32 cellular contexts compared by ENCODE assay signal in genomic region chr4:124883642-124884041, GRCh38.
DNase-seq lines count a peak whose midpoint lies in the region; ATAC-seq, FAIRE-seq and TF ChIP-seq lines count a peak whose summit lies in the region.
"Had no signal": no experiment of that assay in that cellular context is flagged by ENCODE, and none has a peak within 500 bp of the region (broad histone marks: within the 10 kb centered on the region; RNA-seq: fewer than 3 reads in every experiment).

No MANE protein-coding gene starts in this region.

- H3K9me3 ChIP-seq in GM23248 (ENCODE audit: low read depth): no peaks in the 10 kb centered on the region
- H3K9me3 ChIP-seq: SJSA1 had no signal

- H3F3A ChIP-seq in GM23248 (ENCODE audit: insufficient read depth): no peaks in the 10 kb centered on the region

- FAIRE-seq in bronchial epithelial cell (lab: Jason Lieb, UNC) (no peak), GM12891 (lab: Jason Lieb, UNC) (no peak)
- FAIRE-seq: frontal cortex, GM19239, K562 had no signal

- H3K27me3 ChIP-seq in GM23248 (replicated peaks; ENCODE audit: insufficient read depth): no peaks in the 10 kb centered on the region
- no peaks in the 10 kb centered on the region for H3K27me3 ChIP-seq in bronchial epithelial cell (ENCODE audit: control insufficient read depth, insufficient read depth, low read length)
- H3K27me3 ChIP-seq: left lung, SJSA1 had no signal

- H3K9me2 ChIP-seq in GM23248 (ENCODE audit: insufficient read depth): no peaks in the 10 kb centered on the region; the same call in 1 of the 2 replicates

- H3K36me3 ChIP-seq in GM23248 (ENCODE audit: low read depth) (no peaks in the 10 kb centered on the region), bronchial epithelial cell (ENCODE audit: control insufficient read depth, insufficient read depth, low read length) (no peaks in the 10 kb centered on the region)
- H3K36me3 ChIP-seq: left lung, SJSA1 had no signal

- WGBS in GM23248 (ENCODE audit: low coverage in 1 of 2, low lambda C conversion rate in 2 of 2, missing lambda C conversion rate in 2 of 2), 2 experiments: 89 to 96% methylated on average over 4 of the region's 4 CpGs

- no peak for ATAC-seq in HG03342 (IDR thresholded peaks at IDR 0.05; ENCODE audit: unreplicated experiment)
- ATAC-seq: activated CD4-positive, CD25-positive, alpha-beta regulatory T cell treated with anti-CD3 and anti-CD28 coated beads, Interleukin-2, amount 50 U/mL, for 24 hours; K562; left lung; naive thymus-derived CD4-positive, alpha-beta T cell had no signal

- no peaks in the 10 kb centered on the region for H4K20me1 ChIP-seq in GM23248 (ENCODE audit: insufficient read depth)

- no peak overlapping the region for H3K9ac ChIP-seq in GM23248

- H2AFZ ChIP-seq in GM23248: no peak overlapping the region

- DNase-seq in GM23248: peak; percentile 23
- peak; percentile 36 for DNase-seq in bronchial epithelial cell (ENCODE audit: low read depth)
- peak; percentile 53 for DNase-seq in fibroblast of the aortic adventitia (ENCODE audit: low read depth)
- DNase-seq in renal cortical epithelial cell (ENCODE audit: low read depth): peak; percentile 30
- no peak for DNase-seq in NCI-H446 (lab: John Stamatoyannopoulos, UW)
- DNase-seq in GM12891 (ENCODE audit: insufficient read length, low spot score): no peak
- DNase-seq in SKM-1 (lab: John Stamatoyannopoulos, UW; ENCODE audit: unreplicated experiment): no peak
- DNase-seq: activated CD4-positive, alpha-beta T cell treated with anti-CD3 and anti-CD28 coated beads, Interleukin-2, amount 50 U/mL, for 48 hours; activated naive CD4-positive, alpha-beta T cell treated with anti-CD3 and anti-CD28 coated beads, Interleukin-2, amount 50 U/mL, for 16 hours; C1 segment of cervical spinal cord; cerebellar nuclear complex; COR-L47; DMS53; GDM1; H7; hippocampal formation; immature natural killer cell; left lung; naive thymus-derived CD4-positive, alpha-beta T cell; NCI-H1092 treated with DMSO at 0.1 percent for 48 hours; NCI-H1930; NCI-H2227 treated with DMSO at 0.1 percent for 48 hours; NCI-H748 treated with DMSO at 0.1 percent for 48 hours; RPMI8226; stimulated activated CD4-positive, alpha-beta T cell treated with anti-CD3 and anti-CD28 coated beads, Interleukin-2, amount 100 ng/mL, for 24 hours; T-helper 1 cell had no signal

- in situ Hi-C loops in GM23248 (cut with MboI): no loop called here

- H3K4me3 ChIP-seq in GM23248 (no peak overlapping the region), bronchial epithelial cell (ENCODE audit: low read depth, low read length) (no peak overlapping the region), fibroblast of the aortic adventitia (ENCODE audit: low read depth, low read length) (no peak overlapping the region)
- H3K4me3 ChIP-seq: K562, left lung, SJSA1 had no signal

- no peak overlapping the region for H3K27ac ChIP-seq in GM23248
- H3K27ac ChIP-seq: left lung, SJSA1 had no signal

- TF ChIP-seq CTCF in bronchial epithelial cell (IDR thresholded peaks at IDR 0.05; ENCODE audit: insufficient read depth, low read length, severe bottlenecking) (no peak), fibroblast of the aortic adventitia (IDR thresholded peaks at IDR 0.05; ENCODE audit: insufficient read depth, low read length) (no peak)

- TF ChIP-seq POLR2A in GM12891 (IDR thresholded peaks at IDR 0.05; ENCODE audit: low read depth, low read length): no peak

- H3K4me2 ChIP-seq in GM23248 (ENCODE audit: unreplicated experiment): no peak overlapping the region

- H3K79me2 ChIP-seq in GM23248 (ENCODE audit: insufficient read depth): no peaks in the 10 kb centered on the region

- no peaks in the 10 kb centered on the region for H3K4me1 ChIP-seq in GM23248 (ENCODE audit: insufficient read depth)
- H3K4me1 ChIP-seq: left lung, SJSA1 had no signal

TF ChIP-seq in GM12891, 5 proteins besides CTCF, POLR2A, EP300 and RAD21:
- TF ChIP-seq PAX5 (IDR thresholded peaks at IDR 0.05; ENCODE audit: insufficient read depth, low read length, severe bottlenecking) (no peak), POLR2AphosphoS5 (IDR thresholded peaks at IDR 0.05; ENCODE audit: low read depth, low read length) (no peak), SPI1 (IDR thresholded peaks at IDR 0.05; ENCODE audit: low read depth, low read length) (no peak), POU2F2 (IDR thresholded peaks at IDR 0.05; ENCODE audit: low read depth, low read length) (no peak), TAF1 (IDR thresholded peaks at IDR 0.05; ENCODE audit: low read depth, low read length) (no peak)

Comparison
In these comparisons a context has a peak if more than half of its experiments do, and no peak if none do; other contexts are left out.
1. DNase-seq: peak in GM23248 (single experiment), bronchial epithelial cell (single experiment), fibroblast of the aortic adventitia (single experiment) and renal cortical epithelial cell (single experiment); none in NCI-H446 (0 of 2), GM12891 (single experiment) and SKM-1 (single experiment).